8 cellular contexts compared by ENCODE assay signal in genomic region chr1:31181515-31182343, GRCh38. TPM values are rescaled to one million over a fixed set of nuclear protein-coding genes. Genes with fewer than 3 reads are reported as not detected.
A peak's percentile ranks its signal among the peaks of the same experiment; 100 is the strongest.
DNase-seq lines count a peak whose midpoint lies in the region; ATAC-seq, FAIRE-seq and TF ChIP-seq lines count a peak whose summit lies in the region.

No MANE protein-coding gene starts in this region.

- H3K27me3 ChIP-seq in K562 (ENCODE audit: control insufficient read depth in 2 of 2, insufficient read depth in 2 of 2, low read length in 2 of 2) (peaks cover 15 to 22% of the 10 kb centered on the region in 2 experiments), iPS-20b (ENCODE audit: insufficient read depth, low read length) (no peaks in the 10 kb centered on the region), smooth muscle cell (ENCODE audit: low read depth) (no peaks in the 10 kb centered on the region)

- H3K9ac ChIP-seq in K562 (ENCODE audit: insufficient read depth in 1 of 2, low read depth in 2 of 2, low read length in 2 of 2) = peak overlapping the region in 1 of 2 experiments; percentile 81; a peak in 2 of 4 replicates
- H3K9ac ChIP-seq in iPS-20b (ENCODE audit: low read depth, low read length) = no peak overlapping the region
- H3K9ac ChIP-seq in smooth muscle cell (ENCODE audit: low read depth) = no peak overlapping the region

- H3K4me2 ChIP-seq in K562 (ENCODE audit: insufficient read depth, low read length) = peak overlapping the region; percentile 73
- peak overlapping the region; percentile 85 for H3K4me2 ChIP-seq in smooth muscle cell

- H3K79me2 ChIP-seq in K562 (ENCODE audit: control insufficient read depth, insufficient read depth, low read length) = no peaks in the 10 kb centered on the region
- H3K79me2 ChIP-seq in smooth muscle cell (ENCODE audit: low read depth) = no peaks in the 10 kb centered on the region

- peak; percentile 59 to 79 for TF ChIP-seq RAD21 in K562 (CRISPR knock-in tag; conservative IDR thresholded peaks at IDR 0.05 in 1 of 2, IDR thresholded peaks at IDR 0.05 in 1 of 2)

- no peaks in the 10 kb centered on the region for H3F3A ChIP-seq in smooth muscle cell (ENCODE audit: low read depth)

- H3K4me1 ChIP-seq in HEK293 (ENCODE audit: control insufficient read depth, insufficient read depth, low read length) (no peaks in the 10 kb centered on the region), K562 (replicated peaks in 1 of 2; ENCODE audit: control insufficient read depth in 2 of 2, insufficient read depth in 2 of 2, low read length in 2 of 2) (peaks cover 16% of the 10 kb centered on the region in 2 experiments; a peak in 4 of 5 replicates), iPS-20b (ENCODE audit: insufficient read depth, low read length) (no peaks in the 10 kb centered on the region), smooth muscle cell (ENCODE audit: low read depth) (no peaks in the 10 kb centered on the region)

- H4K20me1 ChIP-seq in K562 (replicated peaks; ENCODE audit: control insufficient read depth, insufficient read depth, low read length) = peaks cover 11% of the 10 kb centered on the region; the same call in 1 of the 2 replicates
- no peaks in the 10 kb centered on the region for H4K20me1 ChIP-seq in smooth muscle cell (ENCODE audit: low read depth)

- H3K9me1 ChIP-seq in K562 (ENCODE audit: control insufficient read depth, insufficient read depth, low read length) = peaks cover 3% of the 10 kb centered on the region

- no peak for TF ChIP-seq POLR2A in K562 (conservative IDR thresholded peaks at IDR 0.05)

- H2AFZ ChIP-seq in K562 (ENCODE audit: low read depth, low read length) (peak overlapping the region; percentile 93), smooth muscle cell (ENCODE audit: low read depth) (no peak overlapping the region)

- TF ChIP-seq CTCF in AG10803 (conservative IDR thresholded peaks at IDR 0.05; ENCODE audit: low read length) (peak; percentile 42), HEK293 (tag by site-specific recombination; IDR thresholded peaks at IDR 0.05) (peak; percentile 87), K562 (IDR thresholded peaks at IDR 0.05 in 2 of 3, conservative IDR thresholded peaks at IDR 0.05 in 1 of 3; ENCODE audit: insufficient read depth in 2 of 3, low read depth in 1 of 3, low read length in 3 of 3) (peak; percentile 75 to 96 (median 94)), smooth muscle cell (IDR thresholded peaks at IDR 0.05; ENCODE audit: borderline replicate concordance, insufficient read depth, poor library complexity, severe bottlenecking) (peak; percentile 82)

- DNase-seq in AG10803 (ENCODE audit: low read depth) (peak; percentile 24), SHP77 treated with DMSO at 0.1 percent for 48 hours (lab: John Stamatoyannopoulos, UW) (peak; percentile 13), K562 (ENCODE audit: extremely low read depth in 1 of 4, low spot score in 3 of 4) (peak; percentile 81 to 83 (median 82)), smooth muscle cell (lab: John Stamatoyannopoulos, UW; ENCODE audit: unreplicated experiment) (no peak), NCI-H69 (lab: John Stamatoyannopoulos, UW) (no peak)

- no peaks in the 10 kb centered on the region for H3K36me3 ChIP-seq in HEK293 (ENCODE audit: control insufficient read depth in 2 of 2, insufficient read depth in 1 of 2, low read length in 2 of 2)
- H3K36me3 ChIP-seq in K562 (ENCODE audit: control insufficient read depth, insufficient read depth, low read length) = no peaks in the 10 kb centered on the region
- peaks cover 14% of the 10 kb centered on the region; the same call in 1 of the 2 replicates for H3K36me3 ChIP-seq in iPS-20b (ENCODE audit: insufficient read depth, low read depth, low read length)
- H3K36me3 ChIP-seq in smooth muscle cell (ENCODE audit: low read depth) = no peaks in the 10 kb centered on the region

- H3K27ac ChIP-seq in HEK293 (ENCODE audit: extremely low read depth, low read depth, low read length) = no peak overlapping the region
- H3K27ac ChIP-seq in K562 (ENCODE audit: extremely low read depth, low read depth, low read length) = no peak overlapping the region
- no peak overlapping the region for H3K27ac ChIP-seq in iPS-20b (ENCODE audit: low read length)
- no peak overlapping the region for H3K27ac ChIP-seq in smooth muscle cell (ENCODE audit: low read depth)

- in situ Hi-C loops in K562 (cut with MboI) = loop anchor here (5.0 to 25.0 kb wide), 2 partner anchors 246 to 381 kb away; no protein-coding TSS in a partner anchor

- POLR2A ChIA-PET in HEK293 (lab: Yijun Ruan, JAX) (interaction anchor here (1.5 to 1.6 kb wide), 2 partner anchors 11 to 115 kb away, joined by 8 to 12 read pairs; partner anchors contain the start of genes SNRNP40 and ZCCHC17), K562 (lab: Yijun Ruan, JAX) (interaction anchor here (0.5 to 1.7 kb wide), 12 partner anchors 9 to 396 kb away, joined by 3 to 9 read pairs (median 3); partner anchors contain the start of gene SERINC2)

- no TSS peak for BruUV-seq in K562 (replicated peaks; lab: Mats Ljungman, UMichigan)

- CTCF ChIA-PET in HEK293 (lab: Yijun Ruan, JAX) = interaction anchor here (0.5 to 6.1 kb wide), 39 partner anchors 9 to 695 kb away, joined by 3 to 119 read pairs (median 4); partner anchors contain the start of genes FABP3, SNRNP40 and ZCCHC17
- CTCF ChIA-PET in K562 (lab: Yijun Ruan, JAX; ENCODE audit: low intra/inter-chr PET ratio) = interaction anchor here (0.7 to 3.0 kb wide), 8 partner anchors 20 to 368 kb away, joined by 3 to 26 read pairs (median 3); no protein-coding TSS in a partner anchor

- ATAC-seq in K562 (peak; percentile 91), GM21737 (IDR thresholded peaks at IDR 0.05; ENCODE audit: unreplicated experiment) (no peak)

- WGBS in K562 (ENCODE audit: insufficient coverage, low coverage, missing lambda C conversion rate) = under 1% methylated on average over 47 of the region's 52 CpGs
- 28% methylated on average over 32 of the region's 52 CpGs for WGBS in smooth muscle cell (ENCODE audit: low lambda C conversion rate)

- TF ChIP-seq EP300 in K562 (IDR thresholded peaks at IDR 0.05; ENCODE audit: low read length) = no peak

- peak; percentile 23 for FAIRE-seq in K562 (lab: Jason Lieb, UNC)

- peak overlapping the region; percentile 30 for H3K4me3 ChIP-seq in AG10803 (ENCODE audit: low read length)
- H3K4me3 ChIP-seq in HEK293 (ENCODE audit: low read depth, low read length) = peak overlapping the region; percentile 13
- peak overlapping the region; percentile 37 for H3K4me3 ChIP-seq in K562
- H3K4me3 ChIP-seq in iPS-20b (ENCODE audit: low read length) = peak overlapping the region; percentile 38; the same call in 1 of the 2 replicates
- peak overlapping the region; percentile 44 for H3K4me3 ChIP-seq in smooth muscle cell

- intact Hi-C loops in K562 (cut with micrococcal nuclease) = loop anchor here (10.0 kb wide), 1 partner anchor 213 kb away; no protein-coding TSS in a partner anchor

- H3K9me3 ChIP-seq in HEK293 (ENCODE audit: control insufficient read depth, insufficient read depth, low read depth, low read length) = no peaks in the 10 kb centered on the region
- H3K9me3 ChIP-seq in K562 (replicated peaks; ENCODE audit: control insufficient read depth, insufficient read depth, low read depth, low read length) = no peaks in the 10 kb centered on the region
- no peaks in the 10 kb centered on the region for H3K9me3 ChIP-seq in iPS-20b (ENCODE audit: insufficient read depth, low read depth, low read length)
- H3K9me3 ChIP-seq in smooth muscle cell (replicated peaks; ENCODE audit: low read depth) = no peaks in the 10 kb centered on the region

TF ChIP-seq in HEK293, 187 proteins besides CTCF, POLR2A, EP300 and RAD21 (continues in another document):
- TF ChIP-seq ZNF112 (tag by site-specific recombination; IDR thresholded peaks at IDR 0.05) = no peak
- TF ChIP-seq KLF16 (tag by site-specific recombination; IDR thresholded peaks at IDR 0.05) = no peak
- 0 out of 2 replicates have a peak, but pooled peaks have one; percentile 36 for TF ChIP-seq ZNF121 (tag by site-specific recombination; IDR thresholded peaks at IDR 0.05)
- peak; percentile 77; the same call in 1 of the 2 replicates for TF ChIP-seq EGR2 (tag by site-specific recombination; IDR thresholded peaks at IDR 0.05; ENCODE audit: low read depth)
- peak; percentile 74 for TF ChIP-seq ZNF335 (tag by site-specific recombination; conservative IDR thresholded peaks at IDR 0.05)
- TF ChIP-seq ZNF19 (tag by site-specific recombination; IDR thresholded peaks at IDR 0.05; ENCODE audit: low read depth) = no peak

TF ChIP-seq in K562, 482 proteins besides CTCF, POLR2A, EP300 and RAD21 (continues in another document):
- TF ChIP-seq HDAC1 (IDR thresholded peaks at IDR 0.05) = peak; percentile 63 to 95; a peak in 3 of 4 replicates

RNA-seq across cellular contexts. Expression of gene NKAIN1, which starts 58.0 kb away (rescaled TPM):
- 0.12 TPM in 1 of 2 replicates, not detected in the other for total RNA-seq in K562 (2011; cell fraction: chromatin; rRNA removed; ENCODE audit: low replicate concordance)
- total RNA-seq in K562 (2011; cell fraction: nucleolus; rRNA removed) = 0.17 TPM in 1 of 2 replicates, not detected in the other
- not detected in 2 replicates for total RNA-seq in K562 (2011; cell fraction: nucleoplasm; rRNA removed)
- total RNA-seq in K562 (2014; rRNA removed) (0.05 TPM in 1 of 2 replicates, not detected in the other), K562 (2014; rRNA removed; fragmentation: Illumina TruSeq; extraction: Trizol) (not detected in 2 replicates), K562 (2015; rRNA removed; fragmentation: Illumina TruSeq; extraction: Trizol) (0.08 TPM in 1 of 2 replicates, not detected in the other), K562 (2021) (0.22 TPM in 1 of 2 replicates, not detected in the other), smooth muscle cell (0.45 TPM in 1 of 2 replicates, not detected in the other)
- polyA plus RNA-seq in K562 (2011; rRNA removed) (0.04 TPM in 2 replicates), K562 (2014; fragmentation: Illumina TruSeq; extraction: Trizol) (0.07 and 0.13 TPM in 2 replicates), K562 (2014; fragmentation: Nextera tagmentation; extraction: Ambion mirVana) (under 1 TPM in 1 of 2 experiments, not detected in 1; 0.03 TPM), K562 (2014; rRNA removed) (0.04 TPM in 1 of 2 replicates, not detected in the other), smooth muscle cell (0.39 and 1.4 TPM in 2 replicates)
- polyA plus RNA-seq in K562 (2011; cell fraction: cytosol; rRNA removed) = 0.04 and 0.06 TPM in 2 replicates
- not detected in 2 replicates for polyA plus RNA-seq in K562 (2011; cell fraction: nucleus; rRNA removed)
- 0.06 and 0.08 TPM in 2 replicates for polyA plus RNA-seq in K562 (2012)
- not detected in 2 replicates for polyA minus RNA-seq in K562 (2011; rRNA and poly(A)+ RNA removed)
- not detected in 2 replicates for polyA minus RNA-seq in K562 (2011; cell fraction: cytosol; rRNA and poly(A)+ RNA removed)
- polyA minus RNA-seq in K562 (2011; cell fraction: nucleus; rRNA and poly(A)+ RNA removed) = 0.13 TPM in 1 of 2 replicates, not detected in the other

Comparison
In these comparisons a context has a peak if more than half of its experiments do, and no peak if none do; other contexts are left out.
1. DNase-seq: peak in AG10803 (single experiment), SHP77 treated with DMSO at 0.1 percent for 48 hours (single experiment) and K562 (4 of 4); none in smooth muscle cell (single experiment) and NCI-H69 (single experiment).
2. CTCF ChIP-seq: peak in every context shown above with its lines; median percentile 94 in K562; 87 in HEK293; 82 in smooth muscle cell; 42 in AG10803.
3. Peak in every context shown above with its lines, with median percentiles within 50 percentile points of each other: H3K4me3 ChIP-seq.